ENCODE assay signal across 18 cellular contexts in genomic region chr6:22332726-22333125, GRCh38. TPM values are rescaled to one million over a fixed set of nuclear protein-coding genes. Genes with fewer than 3 reads are reported as not detected.
"Had no signal": no experiment of that assay in that cellular context is flagged by ENCODE, and none has a peak within 500 bp of the region (broad histone marks: within the 10 kb centered on the region; RNA-seq: fewer than 3 reads in every experiment).

No MANE protein-coding gene starts in this region.

- H3K27me3 Mint-ChIP-seq: activated naive CD4-positive, alpha-beta T cell treated with anti-CD3 and anti-CD28 coated beads, Interleukin-2, amount 10 ng/mL, durations not matched to agents 7 days and 5 days; stimulated activated naive CD8-positive, alpha-beta T cell treated with anti-CD3 and anti-CD28 coated beads, Interleukin-15, amount 100 ng/mL, for 72 hours; type B pancreatic cell had no signal

- H3K9me3 ChIP-seq: gastroesophageal sphincter, heart right ventricle, psoas muscle had no signal

- H3K4me3 ChIP-seq: gastroesophageal sphincter, heart right ventricle, psoas muscle had no signal

- H3K36me3 ChIP-seq: gastroesophageal sphincter, heart right ventricle had no signal

- H3K9me3 Mint-ChIP-seq: stimulated activated naive CD8-positive, alpha-beta T cell treated with anti-CD3 and anti-CD28 coated beads, Interleukin-15, amount 100 ng/mL, for 72 hours; T-helper 2 cell treated with Interferon-gamma antibody and Interleukin-4, amounts not matched to agents 5 μg/mL and 100 μg/mL, for 36 hours; type B pancreatic cell had no signal

- H3K27me3 ChIP-seq: gastroesophageal sphincter, heart right ventricle had no signal

- H3K27ac ChIP-seq: gastroesophageal sphincter, heart right ventricle, psoas muscle had no signal

- H3K4me3 Mint-ChIP-seq: activated naive CD4-positive, alpha-beta T cell treated with anti-CD3 and anti-CD28 coated beads, Interleukin-2, amount 10 ng/mL, durations not matched to agents 7 days and 5 days; neural crest cell; stimulated activated naive CD8-positive, alpha-beta T cell treated with anti-CD3 and anti-CD28 coated beads, Interleukin-15, amount 100 ng/mL, for 72 hours; T-helper 2 cell treated with Interferon-gamma antibody and Interleukin-4, amounts not matched to agents 5 μg/mL and 100 μg/mL, for 36 hours; type B pancreatic cell had no signal

- H3K4me1 Mint-ChIP-seq: activated naive CD4-positive, alpha-beta T cell treated with anti-CD3 and anti-CD28 coated beads, Interleukin-2, amount 10 ng/mL, durations not matched to agents 7 days and 5 days; stimulated activated naive CD8-positive, alpha-beta T cell treated with anti-CD3 and anti-CD28 coated beads, Interleukin-15, amount 100 ng/mL, for 72 hours had no signal

- H3K27ac Mint-ChIP-seq: activated naive CD4-positive, alpha-beta T cell treated with anti-CD3 and anti-CD28 coated beads, Interleukin-2, amount 10 ng/mL, durations not matched to agents 7 days and 5 days; stimulated activated naive CD8-positive, alpha-beta T cell treated with anti-CD3 and anti-CD28 coated beads, Interleukin-15, amount 100 ng/mL, for 72 hours; T-helper 2 cell treated with Interferon-gamma antibody and Interleukin-4, amounts not matched to agents 5 μg/mL and 100 μg/mL, for 36 hours; type B pancreatic cell had no signal

- H3K36me3 Mint-ChIP-seq: activated naive CD4-positive, alpha-beta T cell treated with anti-CD3 and anti-CD28 coated beads, Interleukin-2, amount 10 ng/mL, durations not matched to agents 7 days and 5 days; type B pancreatic cell had no signal

- H3K4me1 ChIP-seq: gastroesophageal sphincter, heart right ventricle, psoas muscle had no signal

- DNase-seq: activated naive CD4-positive, alpha-beta T cell treated with anti-CD3 and anti-CD28 coated beads, Interleukin-2, amount 10 ng/mL, durations not matched to agents 7 days and 5 days; caudate nucleus; heart right ventricle; islet precursor cell; psoas muscle; stimulated activated CD4-positive, alpha-beta T cell treated with anti-CD3 and anti-CD28 coated beads, Interleukin-1b, Interleukin-23, amount 100 ng/mL, for 48 hours; stimulated activated naive CD8-positive, alpha-beta T cell treated with anti-CD3 and anti-CD28 coated beads, Interleukin-15, amount 100 ng/mL, for 72 hours had no signal

- ATAC-seq: gastroesophageal sphincter; heart right ventricle; left lobe of liver; psoas muscle; sciatic nerve; stimulated activated naive CD8-positive, alpha-beta T cell treated with anti-CD3 and anti-CD28 coated beads, Interleukin-15, amount 100 ng/mL, for 72 hours had no signal

RNA-seq across cellular contexts. Expression of gene PRL, which starts 35.9 kb away (rescaled TPM):
- total RNA-seq: activated CD8-positive, alpha-beta memory T cell treated with anti-CD3 and anti-CD28 coated beads for 36 hours; endothelial cell of umbilical vein; gastroesophageal sphincter; heart right ventricle; left lobe of liver; lung microvascular endothelial cell; neural crest cell; osteocyte; psoas muscle; temporal lobe had no signal
- polyA plus RNA-seq: endothelial cell of umbilical vein, heart right ventricle had no signal
